ENCODE assay signal across 12 cellular contexts in genomic region chr11:691710-692590, GRCh38. TPM values are rescaled to one million over a fixed set of nuclear protein-coding genes. Genes with fewer than 3 reads are reported as not detected.
A peak's percentile ranks its signal among the peaks of the same experiment; 100 is the strongest.
DNase-seq lines count a peak whose midpoint lies in the region; ATAC-seq and TF ChIP-seq lines count a peak whose summit lies in the region.
"Had no signal": no experiment of that assay in that cellular context is flagged by ENCODE, and none has a peak within 500 bp of the region (broad histone marks: within the 10 kb centered on the region; RNA-seq: fewer than 3 reads in every experiment).

No MANE protein-coding gene starts in this region.

- no peaks in the 10 kb centered on the region for H3K9me2 ChIP-seq in MM.1S (replicated peaks; ENCODE audit: insufficient read depth, low read length)

- H3K9ac ChIP-seq in MM.1S (ENCODE audit: low read length), result no peak overlapping the region; the same call in 1 of the 2 replicates

- H3K27me3 ChIP-seq in MM.1S (replicated peaks; ENCODE audit: insufficient read depth, low read length), result no peaks in the 10 kb centered on the region
- no peaks in the 10 kb centered on the region for H3K27me3 ChIP-seq in psoas muscle (ENCODE audit: insufficient read depth in 3 of 3, low read length in 2 of 3)
- H3K27me3 ChIP-seq in H7 (ENCODE audit: control insufficient read depth, insufficient read depth, low read length), result no peaks in the 10 kb centered on the region
- no peaks in the 10 kb centered on the region for H3K27me3 ChIP-seq in Caco-2 (replicated peaks; ENCODE audit: control insufficient read depth, insufficient read depth, low read length)
- H3K27me3 ChIP-seq: ascending aorta had no signal

- CTCF ChIA-PET in activated CD4-positive, alpha-beta T cell treated with anti-CD3 and anti-CD28 coated beads, Interleukin-2, amount 10 ng/mL, durations not matched to agents 7 days and 5 days (lab: Charles Lee), result interaction anchor here (0.6 to 1.9 kb wide), 4 partner anchors 8 to 172 kb away, joined by 3 to 4 read pairs (median 3); no protein-coding TSS in a partner anchor
- CTCF ChIA-PET in Caco-2 (lab: Charles Lee), result no interaction called here

- BruUV-seq in Caco-2 (replicated peaks; lab: Mats Ljungman, UMichigan), result no TSS peak

- TF ChIP-seq CTCF in MM.1S (IDR thresholded peaks at IDR 0.05; ENCODE audit: low read length) (no peak), osteocyte (IDR thresholded peaks at IDR 0.05) (no peak), psoas muscle (IDR thresholded peaks at IDR 0.05) (no peak), Caco-2 (IDR thresholded peaks at IDR 0.05; ENCODE audit: insufficient read depth in 1 of 2, low read depth in 1 of 2, low read length in 1 of 2, severe bottlenecking in 1 of 2, unreplicated experiment in 1 of 2) (no peak)

- H3K4me1 ChIP-seq in MM.1S (ENCODE audit: low read length) (peaks cover 20% of the 10 kb centered on the region), psoas muscle (peaks cover 18% of the 10 kb centered on the region), Caco-2 (peaks cover 10% of the 10 kb centered on the region)

- peak overlapping the region; percentile 77; the same call in 1 of the 2 replicates for H3K27ac ChIP-seq in MM.1S (ENCODE audit: low read length)
- no peak overlapping the region for H3K27ac ChIP-seq in psoas muscle
- H3K27ac ChIP-seq: A549, ascending aorta, HL-60 had no signal

- peak overlapping the region; percentile 5 for H3K4me3 Mint-ChIP-seq in activated CD4-positive, alpha-beta T cell treated with anti-CD3 and anti-CD28 coated beads, Interleukin-2, amount 10 ng/mL, durations not matched to agents 7 days and 5 days
- no peak overlapping the region for H3K4me3 Mint-ChIP-seq in central memory CD8-positive, alpha-beta T cell
- peak overlapping the region; percentile 42 for H3K4me3 Mint-ChIP-seq in osteocyte (ENCODE audit: unreplicated experiment)
- H3K4me3 Mint-ChIP-seq in Caco-2 (ENCODE audit: unreplicated experiment), result no peak overlapping the region

- H3K36me3 Mint-ChIP-seq in activated CD4-positive, alpha-beta T cell treated with anti-CD3 and anti-CD28 coated beads, Interleukin-2, amount 10 ng/mL, durations not matched to agents 7 days and 5 days (ENCODE audit: low read depth), result peaks cover 31% of the 10 kb centered on the region
- peaks cover 26% of the 10 kb centered on the region for H3K36me3 Mint-ChIP-seq in central memory CD8-positive, alpha-beta T cell (ENCODE audit: insufficient read depth)
- peaks cover 19% of the 10 kb centered on the region for H3K36me3 Mint-ChIP-seq in osteocyte (ENCODE audit: unreplicated experiment)
- H3K36me3 Mint-ChIP-seq in Caco-2 (ENCODE audit: insufficient read depth, unreplicated experiment), result peaks cover 61% of the 10 kb centered on the region

- peak overlapping the region; percentile 16; the same call in 1 of the 2 replicates for H3K4me2 ChIP-seq in MM.1S (ENCODE audit: low read depth, low read length)
- H3K4me2 ChIP-seq: A549 had no signal

- H3K27ac Mint-ChIP-seq in activated CD4-positive, alpha-beta T cell treated with anti-CD3 and anti-CD28 coated beads, Interleukin-2, amount 10 ng/mL, durations not matched to agents 7 days and 5 days, result no peak overlapping the region
- peak overlapping the region; percentile 91 for H3K27ac Mint-ChIP-seq in central memory CD8-positive, alpha-beta T cell (ENCODE audit: low read depth)
- H3K27ac Mint-ChIP-seq in osteocyte (ENCODE audit: unreplicated experiment) (peak overlapping the region; percentile 83), Caco-2 (ENCODE audit: unreplicated experiment) (no peak overlapping the region)

- peaks cover 24% of the 10 kb centered on the region for H3F3A ChIP-seq in MM.1S (ENCODE audit: insufficient read depth, low read length)

- H4K20me1 ChIP-seq in MM.1S (ENCODE audit: insufficient read depth, low read length), result no peaks in the 10 kb centered on the region

- peaks cover 60% of the 10 kb centered on the region for H3K79me2 ChIP-seq in MM.1S (ENCODE audit: low read length)

- no peak overlapping the region for H2AFZ ChIP-seq in MM.1S (ENCODE audit: low read length)

- H3K36me3 ChIP-seq in MM.1S (replicated peaks; ENCODE audit: insufficient read depth, low read length), result no peaks in the 10 kb centered on the region
- peaks cover 4 to 33% of the 10 kb centered on the region in 2 donors for H3K36me3 ChIP-seq in psoas muscle (ENCODE audit: insufficient read depth in 1 of 2, low read depth in 1 of 2)
- H3K36me3 ChIP-seq in H7 (replicated peaks; ENCODE audit: control insufficient read depth, insufficient read depth, low read length), result peaks cover 7% of the 10 kb centered on the region
- peaks cover 4% of the 10 kb centered on the region; the same call in 1 of the 2 replicates for H3K36me3 ChIP-seq in Caco-2 (ENCODE audit: control insufficient read depth, insufficient read depth, low read length)

- H3K9me3 Mint-ChIP-seq in activated CD4-positive, alpha-beta T cell treated with anti-CD3 and anti-CD28 coated beads, Interleukin-2, amount 10 ng/mL, durations not matched to agents 7 days and 5 days, result no peaks in the 10 kb centered on the region
- no peaks in the 10 kb centered on the region for H3K9me3 Mint-ChIP-seq in central memory CD8-positive, alpha-beta T cell
- H3K9me3 Mint-ChIP-seq in osteocyte (ENCODE audit: unreplicated experiment) (no peaks in the 10 kb centered on the region), Caco-2 (ENCODE audit: unreplicated experiment) (no peaks in the 10 kb centered on the region)

- POLR2A ChIA-PET in activated CD4-positive, alpha-beta T cell treated with anti-CD3 and anti-CD28 coated beads, Interleukin-2, amount 10 ng/mL, durations not matched to agents 7 days and 5 days (lab: Charles Lee), result interaction anchor here (0.6 kb wide), 1 partner anchor 92 kb away, joined by 4 read pairs; no protein-coding TSS in a partner anchor
- POLR2A ChIA-PET in Caco-2 (lab: Charles Lee), result interaction anchor here (0.5 kb wide), 2 partner anchors 116 to 124 kb away, joined by 3 read pairs; no protein-coding TSS in a partner anchor

- no peaks in the 10 kb centered on the region for H3K27me3 Mint-ChIP-seq in activated CD4-positive, alpha-beta T cell treated with anti-CD3 and anti-CD28 coated beads, Interleukin-2, amount 10 ng/mL, durations not matched to agents 7 days and 5 days
- no peaks in the 10 kb centered on the region for H3K27me3 Mint-ChIP-seq in central memory CD8-positive, alpha-beta T cell
- no peaks in the 10 kb centered on the region for H3K27me3 Mint-ChIP-seq in osteocyte (ENCODE audit: unreplicated experiment)
- H3K27me3 Mint-ChIP-seq in Caco-2 (ENCODE audit: insufficient read depth, unreplicated experiment), result no peaks in the 10 kb centered on the region

- no peak for ATAC-seq in central memory CD8-positive, alpha-beta T cell (replicated peaks; ENCODE audit: extremely low read depth, poor library complexity, severe bottlenecking)
- ATAC-seq in psoas muscle, result no peak
- ATAC-seq: A549 had no signal

- no peak overlapping the region for H3K4me3 ChIP-seq in MM.1S (ENCODE audit: low read length)
- H3K4me3 ChIP-seq in psoas muscle, result no peak overlapping the region
- no peak overlapping the region for H3K4me3 ChIP-seq in H7 (ENCODE audit: insufficient read depth, low read depth, low read length)
- H3K4me3 ChIP-seq in Caco-2 (ENCODE audit: low read depth, low read length), result no peak overlapping the region
- H3K4me3 ChIP-seq: A549, ascending aorta had no signal

- DNase-seq in activated CD4-positive, alpha-beta T cell treated with anti-CD3 and anti-CD28 coated beads, Interleukin-2, amount 10 ng/mL, durations not matched to agents 7 days and 5 days, result no peak
- no peak for DNase-seq in activated CD4-positive, alpha-beta T cell treated with anti-CD3 and anti-CD28 coated beads, Interleukin-2, amount 50 U/mL, for 48 hours
- DNase-seq in MM.1S, result no peak
- no peak for DNase-seq in central memory CD8-positive, alpha-beta T cell (ENCODE audit: low spot score in 2 of 2)
- DNase-seq in osteocyte (ENCODE audit: extremely low spot score, unreplicated experiment), result no peak
- DNase-seq in psoas muscle, result no peak
- DNase-seq in H7, result no peak
- DNase-seq in Caco-2, result no peak
- DNase-seq: Karpas-422 had no signal

- peaks cover 46% of the 10 kb centered on the region for H3K4me1 Mint-ChIP-seq in activated CD4-positive, alpha-beta T cell treated with anti-CD3 and anti-CD28 coated beads, Interleukin-2, amount 10 ng/mL, durations not matched to agents 7 days and 5 days
- peaks cover 29% of the 10 kb centered on the region for H3K4me1 Mint-ChIP-seq in central memory CD8-positive, alpha-beta T cell
- H3K4me1 Mint-ChIP-seq in osteocyte (ENCODE audit: unreplicated experiment) (peaks cover 61% of the 10 kb centered on the region), Caco-2 (ENCODE audit: low read depth, unreplicated experiment) (peaks cover 15% of the 10 kb centered on the region)

- WGBS in psoas muscle, 3 donors, result 87 to 95% (median 91%) methylated on average over 18 of the region's 18 CpGs

- intact Hi-C loops in psoas muscle (cut with DNase I) (loop anchor here in 1 of 2 donors (10.0 kb wide), 1 partner anchor 117 kb away; the partner anchor contains the start of gene PHRF1), Caco-2 (cut with micrococcal nuclease; ENCODE audit: unreplicated experiment) (loop anchor here (10.0 kb wide), 1 partner anchor 127 kb away; the partner anchor contains the start of genes LMNTD2 and RASSF7)

- H3K9me3 ChIP-seq in MM.1S (replicated peaks; ENCODE audit: insufficient read depth, low read length) (no peaks in the 10 kb centered on the region), psoas muscle (no peaks in the 10 kb centered on the region), Caco-2 (no peaks in the 10 kb centered on the region)
- H3K9me3 ChIP-seq: A549, ascending aorta had no signal

RNA-seq across cellular contexts. Expression of gene DEAF1, which starts 3.1 kb away (rescaled TPM):
- total RNA-seq in activated CD4-positive, alpha-beta T cell treated with anti-CD3 and anti-CD28 coated beads, Interleukin-2, amount 10 ng/mL, durations not matched to agents 7 days and 5 days, result 10 to 100 TPM; 44.0 to 48.8 TPM
- total RNA-seq in osteocyte (113 and 121 TPM in 2 replicates), psoas muscle (10 to 100 TPM; 15.0 to 30.0 (median 21.0) TPM), Caco-2 (2022) (50.6 and 56.6 TPM in 2 replicates)
- polyA plus RNA-seq in psoas muscle, result 10 to 100 TPM; 12.5 to 18.1 (median 15.3) TPM
- 69.0 and 74.6 TPM in 2 replicates for total RNA-seq in H7 (2014; rRNA removed; shearing (Covaris generic))

RNA-seq across cellular contexts. Expression of gene TMEM80, which starts 3.7 kb away (rescaled TPM):
- 10 to 100 TPM; 39.1 to 44.7 TPM for total RNA-seq in activated CD4-positive, alpha-beta T cell treated with anti-CD3 and anti-CD28 coated beads, Interleukin-2, amount 10 ng/mL, durations not matched to agents 7 days and 5 days
- total RNA-seq in osteocyte (43.9 and 45.2 TPM in 2 replicates), psoas muscle (10 to 100 TPM in 2 of 4 donors, 1 to 10 TPM in 2; 5.9 to 15.7 (median 9.7) TPM), Caco-2 (2022) (70.3 and 74.7 TPM in 2 replicates)
- polyA plus RNA-seq in psoas muscle, result 10 to 100 TPM in 2 of 3 donors, 1 to 10 TPM in 1; 7.4 to 16.3 (median 10.1) TPM
- total RNA-seq in H7 (2014; rRNA removed; shearing (Covaris generic)), result 27.0 and 36.0 TPM in 2 replicates

RNA-seq across cellular contexts. Expression of gene EPS8L2, which starts 14.1 kb away (rescaled TPM):
- 10 to 100 TPM in 1 of 2 experiments, 1 to 10 TPM in 1; 7.8 to 11.9 TPM for total RNA-seq in activated CD4-positive, alpha-beta T cell treated with anti-CD3 and anti-CD28 coated beads, Interleukin-2, amount 10 ng/mL, durations not matched to agents 7 days and 5 days
- 32.4 and 39.3 TPM in 2 replicates for total RNA-seq in osteocyte
- 1 to 10 TPM in 3 of 4 donors, under 1 TPM in 1; 0.89 to 3.1 (median 1.5) TPM for total RNA-seq in psoas muscle
- polyA plus RNA-seq in psoas muscle, result under 1 TPM; 0.47 to 0.63 (median 0.56) TPM
- total RNA-seq in H7 (2014; rRNA removed; shearing (Covaris generic)), result 3.7 and 18.8 TPM in 2 replicates
- total RNA-seq in Caco-2 (2022), result 203 and 224 TPM in 2 replicates

RNA-seq across cellular contexts. Expression of gene DRD4, which starts 54.9 kb away (rescaled TPM):
- total RNA-seq in activated CD4-positive, alpha-beta T cell treated with anti-CD3 and anti-CD28 coated beads, Interleukin-2, amount 10 ng/mL, durations not matched to agents 7 days and 5 days, result under 1 TPM; 0.21 to 0.30 TPM
- total RNA-seq in osteocyte, result 1.7 and 1.8 TPM in 2 replicates
- total RNA-seq in psoas muscle, result 1 to 10 TPM in 2 of 4 donors, under 1 TPM in 1, not detected in 1; 0.55 to 1.2 (median 1.1) TPM
- under 1 TPM in 2 of 3 donors, not detected in 1; 0.14 to 0.18 TPM for polyA plus RNA-seq in psoas muscle
- 1.8 and 2.1 TPM in 2 replicates for total RNA-seq in H7 (2014; rRNA removed; shearing (Covaris generic))
- 1.0 and 1.1 TPM in 2 replicates for total RNA-seq in Caco-2 (2022)
- total RNA-seq: ascending aorta had no signal
- polyA plus RNA-seq: A549 had no signal

RNA-seq across cellular contexts. Expression of gene TALDO1, which starts 55.3 kb away (rescaled TPM):
- total RNA-seq in activated CD4-positive, alpha-beta T cell treated with anti-CD3 and anti-CD28 coated beads, Interleukin-2, amount 10 ng/mL, durations not matched to agents 7 days and 5 days, result 100 to 1,000 TPM; 219 to 268 TPM
- total RNA-seq in osteocyte, result 156 and 171 TPM in 2 replicates
- total RNA-seq in psoas muscle, result 100 to 1,000 TPM in 1 of 4 donors, 10 to 100 TPM in 3; 77.7 to 140 (median 81.8) TPM
- 10 to 100 TPM; 58.7 to 77.6 (median 65.9) TPM for polyA plus RNA-seq in psoas muscle
- total RNA-seq in H7 (2014; rRNA removed; shearing (Covaris generic)), result 264 and 269 TPM in 2 replicates
- total RNA-seq in Caco-2 (2022), result 293 and 300 TPM in 2 replicates

Comparison
In these comparisons a context has a peak if more than half of its experiments do, and no peak if none do; other contexts are left out.
1. H3K27ac Mint-ChIP-seq: peak in central memory CD8-positive, alpha-beta T cell (single experiment) and osteocyte (single experiment); none in activated CD4-positive, alpha-beta T cell treated with anti-CD3 and anti-CD28 coated beads, Interleukin-2, amount 10 ng/mL, durations not matched to agents 7 days and 5 days (single experiment) and Caco-2 (single experiment).
2. H3K4me3 Mint-ChIP-seq: peak in activated CD4-positive, alpha-beta T cell treated with anti-CD3 and anti-CD28 coated beads, Interleukin-2, amount 10 ng/mL, durations not matched to agents 7 days and 5 days (single experiment) and osteocyte (single experiment); none in central memory CD8-positive, alpha-beta T cell (single experiment) and Caco-2 (single experiment).